ENCODE assay signal across 1 cellular context in genomic region chr20:43590392-43591303, GRCh38.
A peak's percentile ranks its signal among the peaks of the same experiment; 100 is the strongest.
TF ChIP-seq lines count a peak whose summit lies in the region.

TSS of gene IFT52 (plus strand) at chr20:43590937. CDS start at chr20:43594699, 3,762 bp downstream.

TF ChIP-seq in HepG2, 621 proteins besides CTCF, POLR2A, EP300 and RAD21 (continued from another document and continues in another):
- peak; percentile 52; the same call in 1 of the 2 replicates for TF ChIP-seq TEF (CRISPR knock-in tag; IDR thresholded peaks at IDR 0.05)
- TF ChIP-seq ZFP41 (CRISPR knock-in tag; IDR thresholded peaks at IDR 0.05; ENCODE audit: borderline replicate concordance), result no peak
- peak; percentile 92 for TF ChIP-seq HOXA3 (CRISPR knock-in tag; IDR thresholded peaks at IDR 0.05)
- peak; percentile 92 for TF ChIP-seq ZBTB42 (CRISPR knock-in tag; IDR thresholded peaks at IDR 0.05)
- no peak for TF ChIP-seq ZNF550 (CRISPR knock-in tag; IDR thresholded peaks at IDR 0.05; ENCODE audit: borderline replicate concordance)
- TF ChIP-seq FOXA1 (IDR thresholded peaks at IDR 0.05), result no peak
- peak; percentile 50; the same call in 1 of the 2 replicates for TF ChIP-seq FOXA1 (CRISPR knock-in tag; IDR thresholded peaks at IDR 0.05)
- TF ChIP-seq NR3C1 (CRISPR knock-in tag; IDR thresholded peaks at IDR 0.05), result no peak
- TF ChIP-seq LCORL (IDR thresholded peaks at IDR 0.05), result no peak
- peak; percentile 91 for TF ChIP-seq LCORL (CRISPR knock-in tag; IDR thresholded peaks at IDR 0.05)
- peak; percentile 32; the same call in 1 of the 2 replicates for TF ChIP-seq BATF2 (CRISPR knock-in tag; IDR thresholded peaks at IDR 0.05)
- TF ChIP-seq ZNF280D (CRISPR knock-in tag; IDR thresholded peaks at IDR 0.05), result peak; percentile 80
- TF ChIP-seq KDM4B (CRISPR knock-in tag; IDR thresholded peaks at IDR 0.05), result peak; percentile 77
- TF ChIP-seq IRF9 (CRISPR knock-in tag; IDR thresholded peaks at IDR 0.05; ENCODE audit: borderline replicate concordance), result peak; percentile 91; the same call in 1 of the 2 replicates
- TF ChIP-seq ADNP (CRISPR knock-in tag; IDR thresholded peaks at IDR 0.05), result no peak
- TF ChIP-seq ZNF597 (CRISPR knock-in tag; IDR thresholded peaks at IDR 0.05), result 0 out of 2 replicates have a peak, but pooled peaks have one; percentile 38
- TF ChIP-seq SMAD1 (CRISPR knock-in tag; IDR thresholded peaks at IDR 0.05; ENCODE audit: borderline replicate concordance, low read depth), result 0 out of 2 replicates have a peak, but pooled peaks have one; percentile 24
- TF ChIP-seq SMYD3 (CRISPR knock-in tag; IDR thresholded peaks at IDR 0.05), result 0 out of 2 replicates have a peak, but pooled peaks have one; percentile 63
- TF ChIP-seq SNAI1 (CRISPR knock-in tag; IDR thresholded peaks at IDR 0.05; ENCODE audit: borderline replicate concordance), result 0 out of 2 replicates have a peak, but pooled peaks have one; percentile 84
- TF ChIP-seq ZZZ3 (CRISPR knock-in tag; IDR thresholded peaks at IDR 0.05; ENCODE audit: borderline replicate concordance), result peak; percentile 90
- peak; percentile 74; the same call in 1 of the 2 replicates for TF ChIP-seq ARNTL (CRISPR knock-in tag; IDR thresholded peaks at IDR 0.05)
- peak; percentile 92 for TF ChIP-seq ZNF800 (CRISPR knock-in tag; IDR thresholded peaks at IDR 0.05)
- peak; percentile 55; the same call in 1 of the 2 replicates for TF ChIP-seq ATF7-NPFF (CRISPR knock-in tag; IDR thresholded peaks at IDR 0.05; ENCODE audit: low read depth)
- TF ChIP-seq ERF (CRISPR knock-in tag; IDR thresholded peaks at IDR 0.05), result peak; percentile 74
- peak; percentile 75 for TF ChIP-seq FOXO1 (CRISPR knock-in tag; IDR thresholded peaks at IDR 0.05)
- TF ChIP-seq ZNF180 (CRISPR knock-in tag; IDR thresholded peaks at IDR 0.05; ENCODE audit: borderline replicate concordance, low read depth), result 0 out of 2 replicates have a peak, but pooled peaks have one; percentile 79
- TF ChIP-seq ZBTB44 (CRISPR knock-in tag; IDR thresholded peaks at IDR 0.05), result no peak
- 0 out of 2 replicates have a peak, but pooled peaks have one; percentile 34 for TF ChIP-seq ZC3H13 (CRISPR knock-in tag; IDR thresholded peaks at IDR 0.05)
- peak; percentile 27; the same call in 1 of the 2 replicates for TF ChIP-seq ZNF101 (CRISPR knock-in tag; IDR thresholded peaks at IDR 0.05; ENCODE audit: borderline replicate concordance, low read depth)
- TF ChIP-seq RFX5 (IDR thresholded peaks at IDR 0.05; ENCODE audit: low read depth, low read length), result peak; percentile 73
- TF ChIP-seq SNAPC4 (CRISPR knock-in tag; IDR thresholded peaks at IDR 0.05), result peak; percentile 81
- TF ChIP-seq ZNF605 (CRISPR knock-in tag; IDR thresholded peaks at IDR 0.05), result peak; percentile 95
- peak; percentile 47; the same call in 1 of the 2 replicates for TF ChIP-seq ZNF746 (CRISPR knock-in tag; IDR thresholded peaks at IDR 0.05)
- peak; percentile 8; the same call in 1 of the 2 replicates for TF ChIP-seq ZNF468 (CRISPR knock-in tag; IDR thresholded peaks at IDR 0.05)
- TF ChIP-seq ZNF556 (CRISPR knock-in tag; IDR thresholded peaks at IDR 0.05; ENCODE audit: borderline replicate concordance), result peak; percentile 87; the same call in 1 of the 2 replicates
- TF ChIP-seq ZNF83 (CRISPR knock-in tag; IDR thresholded peaks at IDR 0.05; ENCODE audit: borderline replicate concordance), result no peak
- TF ChIP-seq GABPB1 (CRISPR knock-in tag; IDR thresholded peaks at IDR 0.05), result peak; percentile 89
- 0 out of 2 replicates have a peak, but pooled peaks have one; percentile 28 for TF ChIP-seq ISX (CRISPR knock-in tag; conservative IDR thresholded peaks at IDR 0.05)
- TF ChIP-seq ZUFSP (CRISPR knock-in tag; IDR thresholded peaks at IDR 0.05; ENCODE audit: borderline replicate concordance), result no peak
- peak; percentile 5; the same call in 1 of the 2 replicates for TF ChIP-seq ZNF614 (CRISPR knock-in tag; IDR thresholded peaks at IDR 0.05; ENCODE audit: borderline replicate concordance)
- peak; percentile 12; the same call in 1 of the 2 replicates for TF ChIP-seq MEIS2 (CRISPR knock-in tag; IDR thresholded peaks at IDR 0.05)
- peak; percentile 82; the same call in 1 of the 2 replicates for TF ChIP-seq ISL2 (CRISPR knock-in tag; IDR thresholded peaks at IDR 0.05)
- TF ChIP-seq ZMAT3 (CRISPR knock-in tag; conservative IDR thresholded peaks at IDR 0.05), result peak; percentile 79; the same call in 1 of the 2 replicates
